ENCODE assay signal across 16 cellular contexts in genomic region chr17:15000661-15001060, GRCh38.
"Had no signal": no experiment of that assay in that cellular context is flagged by ENCODE, and none has a peak within 500 bp of the region (broad histone marks: within the 10 kb centered on the region; RNA-seq: fewer than 3 reads in every experiment).

No MANE protein-coding gene starts in this region.

- H3K4me1 Mint-ChIP-seq: naive thymus-derived CD4-positive, alpha-beta T cell; stimulated activated memory B cell treated with anti-CD40 and anti-IgM and Interleukin-4, amounts not matched to agents 10 μg/mL and 1 μg/mL and 100 μg/mL, for 72 hours had no signal

- H3K27ac ChIP-seq: epithelial cell of prostate, esophagus muscularis mucosa, neutrophil, psoas muscle, right lobe of liver, stomach, thoracic aorta, transverse colon had no signal

- DNase-seq: effector memory CD4-positive, alpha-beta T cell; left colon; naive thymus-derived CD4-positive, alpha-beta T cell; psoas muscle; retina; right lobe of liver; stimulated activated CD4-positive, alpha-beta T cell treated with anti-CD3 and anti-CD28 coated beads, Interleukin-4, amount 100 ng/mL, for 1 hour; stimulated activated CD8-positive, alpha-beta memory T cell treated with anti-CD3 and anti-CD28 coated beads, Interleukin-4, amount 100 ng/mL, for 48 hours; stomach; substantia nigra; transverse colon had no signal

- ATAC-seq: left colon; naive thymus-derived CD4-positive, alpha-beta T cell; psoas muscle; right lobe of liver; stimulated activated memory B cell treated with anti-CD40 and anti-IgM and Interleukin-4, amounts not matched to agents 10 μg/mL and 1 μg/mL and 100 μg/mL, for 72 hours had no signal

- H3K4me3 Mint-ChIP-seq: naive thymus-derived CD4-positive, alpha-beta T cell; stimulated activated memory B cell treated with anti-CD40 and anti-IgM and Interleukin-4, amounts not matched to agents 10 μg/mL and 1 μg/mL and 100 μg/mL, for 72 hours had no signal

- H3K36me3 Mint-ChIP-seq: naive thymus-derived CD4-positive, alpha-beta T cell; stimulated activated memory B cell treated with anti-CD40 and anti-IgM and Interleukin-4, amounts not matched to agents 10 μg/mL and 1 μg/mL and 100 μg/mL, for 72 hours had no signal

- H3K27me3 Mint-ChIP-seq: stimulated activated memory B cell treated with anti-CD40 and anti-IgM and Interleukin-4, amounts not matched to agents 10 μg/mL and 1 μg/mL and 100 μg/mL, for 72 hours had no signal

- H3K4me3 ChIP-seq: esophagus muscularis mucosa, psoas muscle, right lobe of liver, stomach, thoracic aorta, transverse colon had no signal

- H3K27ac Mint-ChIP-seq: naive thymus-derived CD4-positive, alpha-beta T cell; stimulated activated memory B cell treated with anti-CD40 and anti-IgM and Interleukin-4, amounts not matched to agents 10 μg/mL and 1 μg/mL and 100 μg/mL, for 72 hours had no signal

- H3K9me3 Mint-ChIP-seq: stimulated activated memory B cell treated with anti-CD40 and anti-IgM and Interleukin-4, amounts not matched to agents 10 μg/mL and 1 μg/mL and 100 μg/mL, for 72 hours had no signal
